ENCODE assay signal across 18 cellular contexts in the genomic region with DNA sequence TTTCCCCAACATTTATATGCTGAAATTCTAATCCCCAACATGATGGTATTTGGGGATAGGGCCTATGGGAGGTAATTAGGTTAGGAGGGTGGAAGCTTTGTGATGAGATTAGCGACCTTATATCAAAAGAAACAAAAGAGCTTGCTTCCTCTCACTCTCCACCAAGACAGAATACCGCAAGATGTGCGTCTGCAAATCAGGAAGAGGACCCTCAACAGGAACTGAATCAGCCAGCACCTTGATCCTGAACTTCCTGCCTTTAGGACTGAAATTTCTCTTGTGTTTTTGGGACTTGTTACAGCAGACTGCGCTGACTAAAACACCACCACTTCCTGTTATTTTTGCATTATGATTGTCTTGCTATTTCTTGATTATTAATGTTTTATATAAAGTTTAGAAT.
DNase-seq lines count a peak whose midpoint lies in the region; ATAC-seq and TF ChIP-seq lines count a peak whose summit lies in the region.
"Had no signal": no experiment of that assay in that cellular context is flagged by ENCODE, and none has a peak within 500 bp of the region (broad histone marks: within the 10 kb centered on the region; RNA-seq: fewer than 3 reads in every experiment).

No MANE protein-coding gene starts in this region.

- TF ChIP-seq CTCF in GM23338 (conservative IDR thresholded peaks at IDR 0.05; ENCODE audit: low read depth in 2 of 2) (no peak), RWPE2 (IDR thresholded peaks at IDR 0.05; ENCODE audit: poor library complexity, severe bottlenecking) (no peak), endothelial cell (IDR thresholded peaks at IDR 0.05; ENCODE audit: unreplicated experiment) (no peak), neural progenitor cell (IDR thresholded peaks at IDR 0.05) (no peak)

- no peak overlapping the region for H2AFZ ChIP-seq in GM23338
- H2AFZ ChIP-seq in neural progenitor cell (replicated peaks) = no peak overlapping the region

- H3K27me3 Mint-ChIP-seq in GM23338 (ENCODE audit: insufficient read depth, low read depth, poor library complexity) (no peaks in the 10 kb centered on the region), endothelial cell (ENCODE audit: unreplicated experiment) (no peaks in the 10 kb centered on the region), neural progenitor cell (ENCODE audit: insufficient read depth, low read depth) (peaks cover 5% of the 10 kb centered on the region)
- H3K27me3 Mint-ChIP-seq: CD4-positive, alpha-beta memory T cell had no signal

- H3K4me2 ChIP-seq in GM23338 (no peak overlapping the region), neural progenitor cell (peak overlapping the region; percentile 19)

- H3K27me3 ChIP-seq in GM23338 (ENCODE audit: insufficient read depth) (no peaks in the 10 kb centered on the region), RWPE2 (ENCODE audit: insufficient read depth, poor library complexity, severe bottlenecking) (no peaks in the 10 kb centered on the region), neural progenitor cell (no peaks in the 10 kb centered on the region)
- H3K27me3 ChIP-seq: MG63, SJCRH30 had no signal

- no peaks in the 10 kb centered on the region for H3K36me3 ChIP-seq in GM23338 (ENCODE audit: insufficient read depth)
- no peaks in the 10 kb centered on the region for H3K36me3 ChIP-seq in RWPE2 (ENCODE audit: low read depth)
- no peaks in the 10 kb centered on the region for H3K36me3 ChIP-seq in neural progenitor cell
- H3K36me3 ChIP-seq: MG63, SJCRH30 had no signal

- H3K9me3 ChIP-seq in RWPE2 (ENCODE audit: severe bottlenecking) (no peaks in the 10 kb centered on the region), neural progenitor cell (ENCODE audit: low read depth) (no peaks in the 10 kb centered on the region)
- H3K9me3 ChIP-seq: MG63, SJCRH30 had no signal

- peak; percentile 3 for DNase-seq in GM23338 (ENCODE audit: low spot score)
- DNase-seq in RWPE2 (ENCODE audit: low spot score) = no peak
- DNase-seq in endothelial cell (ENCODE audit: low spot score) = peak; percentile 18
- DNase-seq in neural progenitor cell (ENCODE audit: low spot score) = peak; percentile 45
- DNase-seq in activated CD4-positive, alpha-beta T cell treated with anti-CD3 and anti-CD28 coated beads for 4 hours = no peak
- DNase-seq: CD4-positive, alpha-beta memory T cell; DMS79; GF-D8; MG63; NCI-H1092; NCI-H1694; NCI-H2227 treated with DMSO at 0.1 percent for 48 hours; NCI-H524; PC-3; SJCRH30 had no signal

- H3K4me1 Mint-ChIP-seq in GM23338 = peaks cover 3% of the 10 kb centered on the region; the same call in 1 of the 3 replicates
- peaks cover 13% of the 10 kb centered on the region for H3K4me1 Mint-ChIP-seq in endothelial cell (ENCODE audit: unreplicated experiment)
- H3K4me1 Mint-ChIP-seq in neural progenitor cell = no peaks in the 10 kb centered on the region
- H3K4me1 Mint-ChIP-seq: CD4-positive, alpha-beta memory T cell had no signal

- H3K9ac ChIP-seq in neural progenitor cell = no peak overlapping the region

- H3K36me3 Mint-ChIP-seq in GM23338 (ENCODE audit: low read depth) (no peaks in the 10 kb centered on the region), endothelial cell (ENCODE audit: low read depth, unreplicated experiment) (no peaks in the 10 kb centered on the region), neural progenitor cell (no peaks in the 10 kb centered on the region)
- H3K36me3 Mint-ChIP-seq: CD4-positive, alpha-beta memory T cell had no signal

- H4K20me1 ChIP-seq in GM23338 (replicated peaks; ENCODE audit: insufficient read depth) (no peaks in the 10 kb centered on the region), neural progenitor cell (ENCODE audit: low read depth) (no peaks in the 10 kb centered on the region)

- H3K27ac Mint-ChIP-seq in GM23338 = no peak overlapping the region
- H3K27ac Mint-ChIP-seq in endothelial cell (ENCODE audit: unreplicated experiment) = peak overlapping the region; percentile 57
- H3K27ac Mint-ChIP-seq in neural progenitor cell = no peak overlapping the region
- H3K27ac Mint-ChIP-seq: CD4-positive, alpha-beta memory T cell had no signal

- H3F3A ChIP-seq in GM23338 (replicated peaks; ENCODE audit: low read depth) = no peaks in the 10 kb centered on the region
- no peaks in the 10 kb centered on the region for H3F3A ChIP-seq in neural progenitor cell (ENCODE audit: low read depth)

- H3K4me1 ChIP-seq in GM23338 (ENCODE audit: insufficient read depth) = no peaks in the 10 kb centered on the region
- peaks cover 8% of the 10 kb centered on the region for H3K4me1 ChIP-seq in RWPE2 (ENCODE audit: insufficient read depth, poor library complexity, severe bottlenecking)
- peaks cover 6% of the 10 kb centered on the region for H3K4me1 ChIP-seq in neural progenitor cell
- H3K4me1 ChIP-seq: SJCRH30 had no signal

- H3K4me3 ChIP-seq in GM23338 (no peak overlapping the region), RWPE2 (ENCODE audit: severe bottlenecking) (no peak overlapping the region), neural progenitor cell (no peak overlapping the region)
- H3K4me3 ChIP-seq: MG63, SJCRH30 had no signal

- no peak overlapping the region for H3K4me3 Mint-ChIP-seq in GM23338
- H3K4me3 Mint-ChIP-seq in endothelial cell (ENCODE audit: unreplicated experiment) = no peak overlapping the region
- H3K4me3 Mint-ChIP-seq in neural progenitor cell = no peak overlapping the region
- H3K4me3 Mint-ChIP-seq: CD4-positive, alpha-beta memory T cell had no signal

- no peaks in the 10 kb centered on the region for H3K79me2 ChIP-seq in GM23338 (replicated peaks; ENCODE audit: insufficient read depth)
- no peaks in the 10 kb centered on the region for H3K79me2 ChIP-seq in neural progenitor cell (ENCODE audit: low read depth)

- H3K27ac ChIP-seq in GM23338 (ENCODE audit: low read depth) (no peak overlapping the region), RWPE2 (ENCODE audit: poor library complexity, severe bottlenecking) (peak overlapping the region; percentile 37), neural progenitor cell (no peak overlapping the region)
- H3K27ac ChIP-seq: RWPE1, SJCRH30 had no signal

- H3K9me3 Mint-ChIP-seq in GM23338 (no peaks in the 10 kb centered on the region; the same call in 2 of the 3 replicates), endothelial cell (ENCODE audit: unreplicated experiment) (no peaks in the 10 kb centered on the region), neural progenitor cell (no peaks in the 10 kb centered on the region)

- no peaks in the 10 kb centered on the region for H3K9me2 ChIP-seq in GM23338 (ENCODE audit: insufficient read depth)

- ATAC-seq in GM23338 (no peak), RWPE2 (ENCODE audit: low read depth) (no peak), HG02763 (IDR thresholded peaks at IDR 0.05; ENCODE audit: unreplicated experiment) (no peak), GM21717 (IDR thresholded peaks at IDR 0.05; ENCODE audit: unreplicated experiment) (no peak)
- ATAC-seq: PC-3 had no signal

TF ChIP-seq in GM23338, 12 proteins besides CTCF, POLR2A, EP300 and RAD21 (continues in another document):
- no peak for TF ChIP-seq EZH2phosphoT487 (IDR thresholded peaks at IDR 0.05; ENCODE audit: unreplicated experiment)
- TF ChIP-seq STAT1 (IDR thresholded peaks at IDR 0.05; ENCODE audit: unreplicated experiment) = no peak
- no peak for TF ChIP-seq ETS1 (IDR thresholded peaks at IDR 0.05)
- TF ChIP-seq POLR2AphosphoS5 (IDR thresholded peaks at IDR 0.05; ENCODE audit: low read depth) = no peak
- no peak for TF ChIP-seq CREB1 (CRISPR knock-in tag; IDR thresholded peaks at IDR 0.05; ENCODE audit: low read depth)
- TF ChIP-seq EZH2 (IDR thresholded peaks at IDR 0.05; ENCODE audit: low read depth, unreplicated experiment) = no peak
- no peak for TF ChIP-seq JUNB (IDR thresholded peaks at IDR 0.05; ENCODE audit: unreplicated experiment)
- no peak for TF ChIP-seq REST (IDR thresholded peaks at IDR 0.05; ENCODE audit: unreplicated experiment)
- TF ChIP-seq NANOG (IDR thresholded peaks at IDR 0.05; ENCODE audit: borderline replicate concordance) = no peak

Comparison
In these comparisons a context has a peak if more than half of its experiments do, and no peak if none do; other contexts are left out.
1. DNase-seq: peak in GM23338 (single experiment), endothelial cell (single experiment) and neural progenitor cell (single experiment); none in RWPE2 (single experiment) and activated CD4-positive, alpha-beta T cell treated with anti-CD3 and anti-CD28 coated beads for 4 hours (0 of 2).